8 cellular contexts compared by ENCODE assay signal in genomic region chr22:36359172-36359973, GRCh38. TPM values are rescaled to one million over a fixed set of nuclear protein-coding genes. Genes with fewer than 3 reads are reported as not detected.
DNase-seq lines count a peak whose midpoint lies in the region; ATAC-seq and TF ChIP-seq lines count a peak whose summit lies in the region.

No MANE protein-coding gene starts in this region.

- TF ChIP-seq CTCF in GM10266 (IDR thresholded peaks at IDR 0.05; ENCODE audit: control insufficient read depth, insufficient read depth, low read depth, missing control alignments) (no peak), mammary epithelial cell (conservative IDR thresholded peaks at IDR 0.05 in 1 of 2, IDR thresholded peaks at IDR 0.05 in 1 of 2; ENCODE audit: extremely low read depth in 1 of 2, insufficient read depth in 1 of 2, low read depth in 1 of 2, low read length in 2 of 2) (no peak), neural crest cell (conservative IDR thresholded peaks at IDR 0.05) (no peak)

- no peak overlapping the region for H3K9ac ChIP-seq in mammary epithelial cell (ENCODE audit: insufficient read depth, low read length)

- DNase-seq in GM10266 (ENCODE audit: extremely low spot score) (peak; percentile 67), mammary epithelial cell (no peak), neural crest cell (ENCODE audit: low read depth, low spot score) (no peak), SK-N-DZ (ENCODE audit: low spot score) (no peak), NCI-H128 (lab: John Stamatoyannopoulos, UW; ENCODE audit: unreplicated experiment) (no peak), cerebellar nuclear complex (lab: John Stamatoyannopoulos, UW) (no peak)
- no peak for DNase-seq in stimulated activated CD4-positive, alpha-beta T cell treated with anti-CD3 and anti-CD28 coated beads, Interleukin-1b, Interleukin-23, amount 100 ng/mL, for 48 hours

- ATAC-seq in HG03521 (IDR thresholded peaks at IDR 0.05; ENCODE audit: unreplicated experiment), result peak; percentile 43

- peak overlapping the region; percentile 29 for H3K27ac ChIP-seq in mammary epithelial cell (ENCODE audit: insufficient read depth, low read depth, low read length)

- WGBS in mammary epithelial cell (ENCODE audit: low coverage, missing lambda C conversion rate), result 47% methylated on average over 5 of the region's 5 CpGs

- intact Hi-C loops in mammary epithelial cell (cut with micrococcal nuclease), result no loop called here

- dilution Hi-C loops in mammary epithelial cell (cut with HindIII; ENCODE audit: low sequenced_read_pairs), result no loop called here

- peak overlapping the region; percentile 13 for H3K4me2 ChIP-seq in mammary epithelial cell (ENCODE audit: insufficient read depth, low read depth, low read length)

- peaks cover 18% of the 10 kb centered on the region for H3K36me3 ChIP-seq in mammary epithelial cell (ENCODE audit: insufficient read depth, low read length)

- peak overlapping the region; percentile 58 for H3K27ac Mint-ChIP-seq in neural crest cell (ENCODE audit: unreplicated experiment)

- no peak overlapping the region for H2AFZ ChIP-seq in mammary epithelial cell (ENCODE audit: low read depth, low read length)

- no peak overlapping the region for H3K4me3 Mint-ChIP-seq in neural crest cell

- H3K9me3 Mint-ChIP-seq in neural crest cell, result no peaks in the 10 kb centered on the region

- H3K27me3 ChIP-seq in mammary epithelial cell (ENCODE audit: insufficient read depth, low read length), result no peaks in the 10 kb centered on the region

- BruUV-seq in mammary epithelial cell (replicated peaks; lab: Mats Ljungman, UMichigan), result no TSS peak

- H3K4me1 ChIP-seq in mammary epithelial cell (ENCODE audit: insufficient read depth, low read length), result peaks cover 92% of the 10 kb centered on the region

- H3K9me3 ChIP-seq in mammary epithelial cell (replicated peaks; ENCODE audit: insufficient read depth, low read length), result no peaks in the 10 kb centered on the region

- H3K4me3 ChIP-seq in mammary epithelial cell (replicated peaks in 1 of 3; ENCODE audit: insufficient read depth in 1 of 3, low read depth in 2 of 3, low read length in 3 of 3), result no peak overlapping the region

- H3K27me3 Mint-ChIP-seq in neural crest cell (ENCODE audit: low read depth), result no peaks in the 10 kb centered on the region

- CTCF ChIA-PET in mammary epithelial cell (lab: Charles Lee; ENCODE audit: low non-redundant PET), result no interaction called here

- H3K4me1 Mint-ChIP-seq in neural crest cell, result peaks cover 52% of the 10 kb centered on the region

- no peaks in the 10 kb centered on the region for H3K36me3 Mint-ChIP-seq in neural crest cell (ENCODE audit: low read depth)

- in situ Hi-C loops in mammary epithelial cell (cut with MboI; ENCODE audit: low sequenced_read_pairs in 2 of 2), result no loop called here

- H4K20me1 ChIP-seq in mammary epithelial cell (ENCODE audit: insufficient read depth, low read length), result peaks cover 57% of the 10 kb centered on the region

- H3K79me2 ChIP-seq in mammary epithelial cell (ENCODE audit: insufficient read depth, low read length), result peaks cover 99% of the 10 kb centered on the region

RNA-seq across cellular contexts. Expression of gene MYH9, which starts 28.4 kb away (rescaled TPM):
- total RNA-seq in mammary epithelial cell, result 1,000 to 10,000 TPM; 1,183 to 1,246 TPM
- polyA plus RNA-seq in mammary epithelial cell, result 295 TPM
- 996 TPM for polyA minus RNA-seq in mammary epithelial cell
- total RNA-seq in neural crest cell, result 160 and 171 TPM in 2 replicates
- polyA plus RNA-seq in SK-N-DZ (2014; cell fraction: cytosol; rRNA removed), result 23.5 and 30.9 TPM in 2 replicates
- 19.9 and 23.2 TPM in 2 replicates for polyA plus RNA-seq in SK-N-DZ (2014; cell fraction: nucleus; rRNA removed)
